ENCODE assay signal across 7 cellular contexts in genomic region chr6:121435444-121436069, GRCh38. TPM values are rescaled to one million over a fixed set of nuclear protein-coding genes. Genes with fewer than 3 reads are reported as not detected.
A peak's percentile ranks its signal among the peaks of the same experiment; 100 is the strongest.
DNase-seq lines count a peak whose midpoint lies in the region; ATAC-seq lines count a peak whose summit lies in the region.

Gene GJA1 (plus strand): TSS chr6:121435646. CDS start chr6:121446848, 11,202 bp downstream.

- H3K27ac Mint-ChIP-seq in activated naive CD8-positive, alpha-beta T cell treated with anti-CD3 and anti-CD28 coated beads for 36 hours = no peak within 1 kb of the TSS

- H3K4me1 Mint-ChIP-seq in activated naive CD8-positive, alpha-beta T cell treated with anti-CD3 and anti-CD28 coated beads for 36 hours = peaks cover 19% of the 10 kb centered on the region

- ATAC-seq in Right ventricle myocardium inferior (peak; percentile 91), GM18858 (IDR thresholded peaks at IDR 0.05; ENCODE audit: unreplicated experiment) (no peak)

- peak within 1 kb of the TSS; percentile 82 for H3K4me3 Mint-ChIP-seq in activated naive CD8-positive, alpha-beta T cell treated with anti-CD3 and anti-CD28 coated beads for 36 hours

- H3K9me3 Mint-ChIP-seq in activated naive CD8-positive, alpha-beta T cell treated with anti-CD3 and anti-CD28 coated beads for 36 hours = no peaks in the 10 kb centered on the region

- peaks cover 2% of the 10 kb centered on the region for H3K36me3 Mint-ChIP-seq in activated naive CD8-positive, alpha-beta T cell treated with anti-CD3 and anti-CD28 coated beads for 36 hours

- peak; percentile 37 for DNase-seq in HK-2 (ENCODE audit: unreplicated experiment)
- no peak for DNase-seq in activated naive CD8-positive, alpha-beta T cell treated with anti-CD3 and anti-CD28 coated beads for 36 hours
- no peak for DNase-seq in Right ventricle myocardium inferior (ENCODE audit: missing footprints)
- DNase-seq in occipital lobe (lab: John Stamatoyannopoulos, UW) = no peak
- DNase-seq in stimulated activated naive CD4-positive, alpha-beta T cell treated with Interleukin-2 at 50 U/mL for 16 hours (lab: John Stamatoyannopoulos, UW) = no peak
- DNase-seq in HuH-7 (ENCODE audit: low spot score) = no peak

- intact Hi-C loops in Right ventricle myocardium inferior (cut with DNase I) = loop anchor here (1.0 to 5.0 kb wide), 6 partner anchors 217 to 693 kb away; no protein-coding TSS in a partner anchor

- peaks cover 47% of the 10 kb centered on the region for H3K27me3 Mint-ChIP-seq in activated naive CD8-positive, alpha-beta T cell treated with anti-CD3 and anti-CD28 coated beads for 36 hours

RNA-seq across cellular contexts. Expression of gene GJA1, which starts in this region (rescaled TPM):
- under 1 TPM; 0.06 to 0.24 TPM for total RNA-seq in activated naive CD8-positive, alpha-beta T cell treated with anti-CD3 and anti-CD28 coated beads for 36 hours
- total RNA-seq in Right ventricle myocardium inferior (221 TPM), occipital lobe (87.7 TPM)

Comparison
In these comparisons a context has a peak if more than half of its experiments do, and no peak if none do; other contexts are left out.
1. RNA of gene GJA1 (total RNA-seq): 221 TPM in Right ventricle myocardium inferior (single experiment) and 87.7 TPM in occipital lobe (single experiment); 0.06 to 0.24 TPM in activated naive CD8-positive, alpha-beta T cell treated with anti-CD3 and anti-CD28 coated beads for 36 hours; every median in the first group is over 10 times any median in the second.